ENCODE assay signal across 13 cellular contexts in the genomic region with DNA sequence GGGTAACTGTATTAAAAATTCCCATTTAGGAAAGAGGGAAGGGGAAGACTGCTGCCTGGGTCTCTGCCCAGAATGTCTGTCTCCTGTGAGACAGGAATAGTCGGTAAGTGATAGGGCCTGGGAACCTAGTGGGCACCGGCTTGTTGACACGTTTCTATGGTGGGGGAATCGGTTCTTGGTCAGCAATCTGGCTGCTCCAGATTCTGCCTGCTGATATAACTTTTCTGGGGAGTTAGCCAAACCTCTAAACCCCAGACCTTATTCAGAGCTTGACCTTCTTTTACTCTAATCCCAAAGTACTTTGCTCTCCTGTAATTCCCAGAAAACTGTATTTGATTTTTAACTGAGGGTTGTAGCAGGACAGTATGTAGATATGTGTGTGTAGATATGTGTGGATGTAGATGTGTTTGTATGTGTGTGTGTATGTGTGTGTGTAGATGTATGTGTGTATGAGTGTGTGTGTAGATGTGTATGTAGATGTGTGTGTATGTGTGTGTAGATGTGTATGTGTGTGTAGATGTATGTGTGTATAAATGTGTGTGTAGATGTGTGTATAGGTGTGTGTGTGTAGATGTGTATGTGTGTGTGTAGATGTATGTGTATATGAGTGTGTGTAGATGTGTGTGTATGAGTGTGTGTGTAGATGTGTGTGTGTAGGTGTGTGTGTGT.
DNase-seq lines count a peak whose midpoint lies in the region; TF ChIP-seq lines count a peak whose summit lies in the region.
"Had no signal": no experiment of that assay in that cellular context is flagged by ENCODE, and none has a peak within 500 bp of the region (broad histone marks: within the 10 kb centered on the region; RNA-seq: fewer than 3 reads in every experiment).

No MANE protein-coding gene starts in this region.

- H3K4me1 ChIP-seq in ACC112 (ENCODE audit: control insufficient read depth, insufficient read depth, low read length, unreplicated experiment) = peaks cover 49% of the 10 kb centered on the region
- peaks cover 34% of the 10 kb centered on the region for H3K4me1 ChIP-seq in fibroblast of lung (ENCODE audit: control insufficient read depth, extremely low read depth, insufficient read depth, low read length)
- peaks cover 37% of the 10 kb centered on the region for H3K4me1 ChIP-seq in osteoblast (ENCODE audit: insufficient read depth, low read length)
- no peaks in the 10 kb centered on the region for H3K4me1 ChIP-seq in neuronal stem cell (ENCODE audit: control insufficient read depth in 2 of 2, insufficient read depth in 1 of 2, low read depth in 1 of 2, low read length in 2 of 2)

- H3K9ac ChIP-seq in fibroblast of lung (ENCODE audit: insufficient read depth, low read length) (no peak overlapping the region), neuronal stem cell (ENCODE audit: low read depth, low read length, poor library complexity) (no peak overlapping the region)

- no peaks in the 10 kb centered on the region for H3K9me3 ChIP-seq in fibroblast of lung (ENCODE audit: control insufficient read depth, insufficient read depth, low read depth, low read length)
- H3K9me3 ChIP-seq in osteoblast (ENCODE audit: low read depth, low read length) = no peaks in the 10 kb centered on the region
- peaks cover 0 to 15% of the 10 kb centered on the region in 2 donors for H3K9me3 ChIP-seq in neuronal stem cell (replicated peaks in 1 of 2; ENCODE audit: control insufficient read depth in 2 of 2, insufficient read depth in 1 of 2, low read depth in 1 of 2, low read length in 2 of 2)

- H3K23ac ChIP-seq in neuronal stem cell (ENCODE audit: low read depth, low read length, poor library complexity) = no peak overlapping the region

- DNase-seq in OCI-M1 (lab: John Stamatoyannopoulos, UW) (peak; percentile 80), fibroblast of lung (ENCODE audit: low read depth in 2 of 2) (peak; percentile 53 to 93), osteoblast (ENCODE audit: insufficient read length, low spot score, missing footprints) (no peak), dermis blood vessel endothelial cell (no peak), neuronal stem cell (ENCODE audit: low spot score) (no peak), SW480 (ENCODE audit: low spot score) (no peak), SIG-M5 (lab: John Stamatoyannopoulos, UW) (no peak)
- DNase-seq: activated CD4-positive, alpha-beta T cell treated with anti-CD3 and anti-CD28 coated beads for 48 hours; effector memory CD4-positive, alpha-beta T cell; GDM1; NCI-H2227 treated with DMSO at 0.1 percent for 48 hours; occipital lobe had no signal

- H2BK120ac ChIP-seq in neuronal stem cell (ENCODE audit: low read depth, low read length) = no peak overlapping the region

- H3K14ac ChIP-seq in neuronal stem cell (ENCODE audit: low read length) = no peak overlapping the region

- no peak overlapping the region for H2AFZ ChIP-seq in ACC112 (ENCODE audit: low read length, unreplicated experiment)
- H2AFZ ChIP-seq in fibroblast of lung (ENCODE audit: low read length) = no peak overlapping the region
- no peak overlapping the region for H2AFZ ChIP-seq in osteoblast (ENCODE audit: low read length)
- H2AFZ ChIP-seq in neuronal stem cell (ENCODE audit: low read length) = no peak overlapping the region

- H3K27me3 ChIP-seq in ACC112 (ENCODE audit: insufficient read depth, low read length) (no peaks in the 10 kb centered on the region), fibroblast of lung (ENCODE audit: control insufficient read depth, insufficient read depth, low read length) (no peaks in the 10 kb centered on the region), osteoblast (ENCODE audit: insufficient read depth, low read length) (no peaks in the 10 kb centered on the region), neuronal stem cell (ENCODE audit: control insufficient read depth in 3 of 3, insufficient read depth in 3 of 3, low read depth in 1 of 3, low read length in 3 of 3) (no peaks in the 10 kb centered on the region)

- H3K27ac ChIP-seq in ACC112 (ENCODE audit: low read depth, low read length) (peak overlapping the region; percentile 95), fibroblast of lung (ENCODE audit: insufficient read depth, low read length) (no peak overlapping the region), osteoblast (ENCODE audit: low read depth, low read length) (peak overlapping the region; percentile 80), neuronal stem cell (replicated peaks; ENCODE audit: low read length) (no peak overlapping the region)

- H3K4me3 ChIP-seq in ACC112 (ENCODE audit: low read depth, low read length) (no peak overlapping the region), fibroblast of lung (replicated peaks in 1 of 4; ENCODE audit: control extremely low read depth in 1 of 4, insufficient read depth in 1 of 4, low read depth in 3 of 4, low read length in 4 of 4) (no peak overlapping the region), osteoblast (ENCODE audit: insufficient read depth, low read length) (no peak overlapping the region), neuronal stem cell (ENCODE audit: low read length in 2 of 2) (no peak overlapping the region)

- H2BK15ac ChIP-seq in neuronal stem cell (ENCODE audit: low read length) = no peak overlapping the region

- H4K20me1 ChIP-seq in fibroblast of lung (ENCODE audit: control insufficient read depth, extremely low read depth, insufficient read depth, low read length) (no peaks in the 10 kb centered on the region), osteoblast (ENCODE audit: insufficient read depth, low read length) (no peaks in the 10 kb centered on the region)

- H3K36me3 ChIP-seq in ACC112 (ENCODE audit: insufficient read depth, low read length) (peaks cover 6% of the 10 kb centered on the region), fibroblast of lung (ENCODE audit: control insufficient read depth, insufficient read depth, low read length) (no peaks in the 10 kb centered on the region), osteoblast (ENCODE audit: insufficient read depth, low read length) (no peaks in the 10 kb centered on the region), neuronal stem cell (replicated peaks in 1 of 2; ENCODE audit: control insufficient read depth in 2 of 2, insufficient read depth in 2 of 2, low read length in 2 of 2) (no peaks in the 10 kb centered on the region)

- no peak overlapping the region for H2BK5ac ChIP-seq in neuronal stem cell (ENCODE audit: low read length)

- H4K91ac ChIP-seq in neuronal stem cell (ENCODE audit: low read depth, low read length, poor library complexity) = no peak overlapping the region

- no CpG with 5 or more reads among the region's 4 CpGs for WGBS in neuronal stem cell (ENCODE audit: extremely low coverage in 2 of 2, insufficient read length in 2 of 2, insufficient replicate concordance in 1 of 2), 2 donors

- no peaks in the 10 kb centered on the region for H3K79me1 ChIP-seq in neuronal stem cell (ENCODE audit: low read depth, low read length)

- no peak overlapping the region for H4K8ac ChIP-seq in neuronal stem cell (ENCODE audit: low read depth, low read length)

- no peak overlapping the region for H3K18ac ChIP-seq in neuronal stem cell (ENCODE audit: low read length)

- H3K4ac ChIP-seq in neuronal stem cell (ENCODE audit: low read length) = no peak overlapping the region

- no peak for TF ChIP-seq CTCF in fibroblast of lung (conservative IDR thresholded peaks at IDR 0.05 in 1 of 2, IDR thresholded peaks at IDR 0.05 in 1 of 2; ENCODE audit: low read depth in 1 of 2, low read length in 2 of 2)
- no peak for TF ChIP-seq CTCF in osteoblast (IDR thresholded peaks at IDR 0.05; ENCODE audit: extremely low read depth, low read depth, low read length)

- H3K79me2 ChIP-seq in ACC112 (ENCODE audit: control insufficient read depth, insufficient read depth, low read length, unreplicated experiment) = peaks cover 7% of the 10 kb centered on the region
- H3K79me2 ChIP-seq in fibroblast of lung (ENCODE audit: control insufficient read depth, insufficient read depth, low read length) = no peaks in the 10 kb centered on the region
- peaks cover 4% of the 10 kb centered on the region for H3K79me2 ChIP-seq in osteoblast (ENCODE audit: insufficient read depth, low read length)

- H3K4me2 ChIP-seq in fibroblast of lung (ENCODE audit: extremely low read depth, insufficient read depth, low read length) (no peak overlapping the region), osteoblast (ENCODE audit: insufficient read depth, low read length) (peak overlapping the region; percentile 22), neuronal stem cell (ENCODE audit: insufficient read depth, low read length, poor library complexity, severe bottlenecking) (no peak overlapping the region)

- H2BK12ac ChIP-seq in neuronal stem cell (ENCODE audit: low read length) = no peak overlapping the region

- H2AK5ac ChIP-seq in neuronal stem cell (ENCODE audit: low read depth, low read length) = no peak overlapping the region

Comparison
In these comparisons a context has a peak if more than half of its experiments do, and no peak if none do; other contexts are left out.
1. H3K27ac ChIP-seq: peak in ACC112 (single experiment) and osteoblast (single experiment); none in fibroblast of lung (single experiment) and neuronal stem cell (single experiment).
2. DNase-seq: peak in OCI-M1 (single experiment) and fibroblast of lung (2 of 2); none in osteoblast (single experiment), dermis blood vessel endothelial cell (single experiment), neuronal stem cell (single experiment), SW480 (single experiment) and SIG-M5 (single experiment).